Comparison of ENCODE assay signal across 24 cellular contexts in the genomic region with DNA sequence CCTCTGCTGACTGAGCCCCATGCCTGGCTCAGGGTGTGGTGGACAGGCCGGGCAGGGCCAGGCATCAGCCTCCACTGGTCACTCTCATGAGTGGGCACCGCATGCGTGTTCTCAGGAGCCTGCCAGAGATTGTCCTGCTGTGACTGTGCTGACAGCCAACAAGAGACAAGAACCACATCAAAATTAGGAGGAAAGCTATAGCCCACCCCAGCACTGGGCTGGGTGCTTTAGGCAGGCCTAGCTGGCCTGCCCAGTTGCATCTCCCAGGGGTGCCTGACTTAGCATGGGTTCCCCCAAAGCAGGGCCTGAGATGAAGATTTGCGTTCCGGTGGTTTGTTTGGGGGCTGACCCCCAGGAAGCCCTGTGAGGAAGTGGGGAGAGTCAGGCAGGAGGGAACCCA. TPM values are rescaled to one million over a fixed set of nuclear protein-coding genes. Genes with fewer than 3 reads are reported as not detected.
DNase-seq lines count a peak whose midpoint lies in the region; ATAC-seq, FAIRE-seq and TF ChIP-seq lines count a peak whose summit lies in the region.
"Had no signal": no experiment of that assay in that cellular context is flagged by ENCODE, and none has a peak within 500 bp of the region (broad histone marks: within the 10 kb centered on the region; RNA-seq: fewer than 3 reads in every experiment).

No MANE protein-coding gene starts in this region.

- no peak for DNase-seq in HepG2 (ENCODE audit: low spot score)
- no peak for DNase-seq in right lobe of liver
- peak; percentile 25 for DNase-seq in MV-4-11 (lab: John Stamatoyannopoulos, UW)
- DNase-seq in esophagus muscularis mucosa (ENCODE audit: extremely low spot score): peak; percentile 91
- no peak for DNase-seq in stimulated activated naive B cell treated with anti-CD40 and anti-IgM and Interleukin-4, amounts not matched to agents 10 μg/mL and 1 μg/mL and 100 μg/mL, for 72 hours
- no peak for DNase-seq in tibial artery
- DNase-seq in BE2C: no peak
- DNase-seq in HCEC 1CT: no peak
- DNase-seq: AML-193; C1 segment of cervical spinal cord; CD4-positive, CD25-positive, alpha-beta regulatory T cell; CD8-positive, alpha-beta memory T cell; COR-L47; DMS79 treated with DMSO at 0.1 percent for 48 hours; GF-D8; GOT3; Kasumi-1; KBM-7 had no signal

- no peaks in the 10 kb centered on the region for H3K9me3 ChIP-seq in HepG2 (ENCODE audit: low read length)
- no peaks in the 10 kb centered on the region for H3K9me3 ChIP-seq in right lobe of liver
- no peaks in the 10 kb centered on the region for H3K9me3 ChIP-seq in esophagus muscularis mucosa
- no peaks in the 10 kb centered on the region for H3K9me3 ChIP-seq in tibial artery
- no peaks in the 10 kb centered on the region for H3K9me3 ChIP-seq in BE2C
- H3K9me3 ChIP-seq: A549, HAP-1 had no signal

- CTCF ChIA-PET in HepG2 (lab: Yijun Ruan, JAX; ENCODE audit: low intra/inter-chr PET ratio, low total read pairs): no interaction called here

- H3K27me3 ChIP-seq in HepG2 (ENCODE audit: control insufficient read depth in 1 of 2, insufficient read depth in 2 of 2, low read length in 2 of 2) (no peaks in the 10 kb centered on the region), right lobe of liver (no peaks in the 10 kb centered on the region), esophagus muscularis mucosa (peaks cover 0 to 30% (median 0%) of the 10 kb centered on the region in 4 donors), tibial artery (peaks cover 0 to 6% of the 10 kb centered on the region in 2 donors), BE2C (no peaks in the 10 kb centered on the region)

- H3K79me2 ChIP-seq in HepG2 (ENCODE audit: insufficient read depth, low read length): no peaks in the 10 kb centered on the region

- H3K4me3 ChIP-seq in HepG2 (replicated peaks in 1 of 3; ENCODE audit: insufficient read depth in 1 of 3, low read depth in 2 of 3, low read length in 3 of 3): no peak overlapping the region
- H3K4me3 ChIP-seq in right lobe of liver: no peak overlapping the region
- H3K4me3 ChIP-seq in esophagus muscularis mucosa: no peak overlapping the region
- no peak overlapping the region for H3K4me3 ChIP-seq in tibial artery
- no peak overlapping the region for H3K4me3 ChIP-seq in BE2C (ENCODE audit: low read depth, low read length)
- H3K4me3 ChIP-seq: A549, GM12878, HAP-1 had no signal

- 100% methylated on average over 5 of the region's 5 CpGs for WGBS in HepG2 (ENCODE audit: low lambda C conversion rate)
- WGBS in right lobe of liver (ENCODE audit: insufficient coverage, low coverage, low lambda C conversion rate, missing lambda C conversion rate): 94% methylated on average over 3 of the region's 5 CpGs
- 100% methylated on average over 3 of the region's 5 CpGs for WGBS in esophagus muscularis mucosa

- ATAC-seq in HepG2: no peak
- no peak for ATAC-seq in right lobe of liver
- ATAC-seq in stimulated activated naive B cell treated with anti-CD40 and anti-IgM and Interleukin-4, amounts not matched to agents 10 μg/mL and 1 μg/mL and 100 μg/mL, for 72 hours (replicated peaks): no peak
- ATAC-seq: A549, GM12878 had no signal

- no TSS peak for BruUV-seq in HepG2 (replicated peaks; lab: Mats Ljungman, UMichigan)

- H3K36me3 ChIP-seq in HepG2 (replicated peaks in 1 of 2; ENCODE audit: control insufficient read depth in 1 of 2, insufficient read depth in 2 of 2, low read length in 2 of 2) (no peaks in the 10 kb centered on the region), right lobe of liver (no peaks in the 10 kb centered on the region), esophagus muscularis mucosa (no peaks in the 10 kb centered on the region), tibial artery (no peaks in the 10 kb centered on the region), BE2C (no peaks in the 10 kb centered on the region)
- H3K36me3 ChIP-seq: HAP-1 had no signal

- TF ChIP-seq POLR2A in HepG2 (IDR thresholded peaks at IDR 0.05; ENCODE audit: insufficient read depth in 1 of 2, low read depth in 2 of 2, low read length in 2 of 2) (no peak), right lobe of liver (IDR thresholded peaks at IDR 0.05) (no peak), esophagus muscularis mucosa (IDR thresholded peaks at IDR 0.05; ENCODE audit: low read depth) (no peak)

- H3K9ac ChIP-seq in HepG2 (ENCODE audit: insufficient read depth, low read depth, low read length): peak overlapping the region; percentile 41; the same call in 1 of the 2 replicates

- H3K27me3 Mint-ChIP-seq in stimulated activated naive B cell treated with anti-CD40 and anti-IgM and Interleukin-4, amounts not matched to agents 10 μg/mL and 1 μg/mL and 100 μg/mL, for 72 hours: peaks cover 14 to 21% of the 10 kb centered on the region in 2 donors

- TF ChIP-seq EP300 in HepG2 (IDR thresholded peaks at IDR 0.05; ENCODE audit: low read depth in 2 of 2, low read length in 2 of 2): no peak
- TF ChIP-seq EP300 in HepG2 (CRISPR knock-in tag; IDR thresholded peaks at IDR 0.05; ENCODE audit: borderline replicate concordance): no peak
- no peak for TF ChIP-seq EP300 in esophagus muscularis mucosa (IDR thresholded peaks at IDR 0.05)

- in situ Hi-C loops in HepG2 (cut with HindIII; ENCODE audit: extremely low pct_ligation_motif_present, low pct_unique_long_range_greater_than_20kb): loop anchor here (5.0 to 10.0 kb wide), 2 partner anchors 75 to 453 kb away; partner anchors contain the start of gene KIZ

- POLR2A ChIA-PET in HepG2 (lab: Yijun Ruan, JAX): interaction anchor here (1.0 kb wide), 1 partner anchor 74 kb away, joined by 3 read pairs; the partner anchor contains the start of gene KIZ

- no peak for TF ChIP-seq RAD21 in HepG2 (CRISPR knock-in tag; IDR thresholded peaks at IDR 0.05)

- no peaks in the 10 kb centered on the region for H4K20me1 ChIP-seq in HepG2 (ENCODE audit: insufficient read depth, low read length)

- no peaks in the 10 kb centered on the region for H3K4me1 Mint-ChIP-seq in stimulated activated naive B cell treated with anti-CD40 and anti-IgM and Interleukin-4, amounts not matched to agents 10 μg/mL and 1 μg/mL and 100 μg/mL, for 72 hours
- H3K4me1 Mint-ChIP-seq: CD8-positive, alpha-beta memory T cell had no signal

- TF ChIP-seq CTCF in HepG2 (CRISPR knock-in tag; IDR thresholded peaks at IDR 0.05) (no peak), right lobe of liver (IDR thresholded peaks at IDR 0.05) (no peak), esophagus muscularis mucosa (IDR thresholded peaks at IDR 0.05) (no peak), tibial artery (IDR thresholded peaks at IDR 0.05) (no peak), BE2C (IDR thresholded peaks at IDR 0.05; ENCODE audit: low read depth, low read length) (no peak)

- H2AFZ ChIP-seq in HepG2 (ENCODE audit: low read length): no peak overlapping the region

- peaks cover 52% of the 10 kb centered on the region for H3K4me1 ChIP-seq in HepG2 (ENCODE audit: insufficient read depth, low read length)
- no peaks in the 10 kb centered on the region for H3K4me1 ChIP-seq in right lobe of liver
- no peaks in the 10 kb centered on the region for H3K4me1 ChIP-seq in esophagus muscularis mucosa
- H3K4me1 ChIP-seq in tibial artery: no peaks in the 10 kb centered on the region
- H3K4me1 ChIP-seq in BE2C: peaks cover 3% of the 10 kb centered on the region
- H3K4me1 ChIP-seq: A549 had no signal

- H3K27ac ChIP-seq in HepG2 (ENCODE audit: extremely low read length, insufficient read depth, low read length) (peak overlapping the region; percentile 61), right lobe of liver (no peak overlapping the region), esophagus muscularis mucosa (replicated peaks in 1 of 4) (no peak overlapping the region), tibial artery (no peak overlapping the region)
- H3K27ac ChIP-seq: 22Rv1, A549 had no signal

- peak overlapping the region; percentile 85; the same call in 1 of the 2 replicates for H3K4me2 ChIP-seq in HepG2 (ENCODE audit: low read depth, low read length)
- H3K4me2 ChIP-seq: A549 had no signal

- FAIRE-seq in HepG2 (lab: Jason Lieb, UNC): no peak
- FAIRE-seq: A549, GM12878, HTR-8/SVneo had no signal

- intact Hi-C loops in HepG2 (cut with micrococcal nuclease; ENCODE audit: unreplicated experiment): loop anchor here (2.0 kb wide), 2 partner anchors 83 to 187 kb away; no protein-coding TSS in a partner anchor
- intact Hi-C loops in right lobe of liver (cut with DNase I): no loop called here
- intact Hi-C loops in esophagus muscularis mucosa (cut with DNase I): no loop called here
- intact Hi-C loops in tibial artery (cut with DNase I; ENCODE audit: low total_unique reads): no loop called here

- peak overlapping the region; percentile 16 for H3K27ac Mint-ChIP-seq in stimulated activated naive B cell treated with anti-CD40 and anti-IgM and Interleukin-4, amounts not matched to agents 10 μg/mL and 1 μg/mL and 100 μg/mL, for 72 hours
- H3K27ac Mint-ChIP-seq: CD4-positive, CD25-positive, alpha-beta regulatory T cell; CD8-positive, alpha-beta memory T cell; IgD-negative memory B cell had no signal

- H3K4me3 Mint-ChIP-seq in stimulated activated naive B cell treated with anti-CD40 and anti-IgM and Interleukin-4, amounts not matched to agents 10 μg/mL and 1 μg/mL and 100 μg/mL, for 72 hours: no peak overlapping the region
- H3K4me3 Mint-ChIP-seq: CD4-positive, CD25-positive, alpha-beta regulatory T cell; CD8-positive, alpha-beta memory T cell; IgD-negative memory B cell had no signal

- peaks cover 0 to 1% of the 10 kb centered on the region in 2 donors for H3K9me3 Mint-ChIP-seq in stimulated activated naive B cell treated with anti-CD40 and anti-IgM and Interleukin-4, amounts not matched to agents 10 μg/mL and 1 μg/mL and 100 μg/mL, for 72 hours
- H3K9me3 Mint-ChIP-seq: CD4-positive, CD25-positive, alpha-beta regulatory T cell; CD8-positive, alpha-beta memory T cell; IgD-negative memory B cell had no signal

- H3K36me3 Mint-ChIP-seq in stimulated activated naive B cell treated with anti-CD40 and anti-IgM and Interleukin-4, amounts not matched to agents 10 μg/mL and 1 μg/mL and 100 μg/mL, for 72 hours: no peaks in the 10 kb centered on the region
- H3K36me3 Mint-ChIP-seq: CD4-positive, CD25-positive, alpha-beta regulatory T cell; CD8-positive, alpha-beta memory T cell; IgD-negative memory B cell had no signal

RNA-seq across cellular contexts. Expression of gene LINC00237, which starts 53.9 kb away (rescaled TPM):
- total RNA-seq in HepG2 (2016; rRNA removed; fragmentation: Illumina TruSeq; extraction: Trizol) (not detected in 2 replicates), right lobe of liver (not detected), esophagus muscularis mucosa (not detected)
- not detected in 2 replicates for total RNA-seq in HepG2 (2016; cell fraction: cytosol; rRNA removed; fragmentation: Illumina TruSeq; extraction: Trizol; ENCODE audit: low read depth)
- total RNA-seq in HepG2 (2016; cell fraction: insoluble cytoplasmic fraction; rRNA removed; fragmentation: Illumina TruSeq; extraction: Trizol): not detected in 2 replicates
- total RNA-seq in HepG2 (2016; cell fraction: membrane; rRNA removed; fragmentation: Illumina TruSeq; extraction: Trizol): not detected in 2 replicates
- not detected in 2 replicates for total RNA-seq in HepG2 (2016; cell fraction: nucleus; rRNA removed; fragmentation: Illumina TruSeq; extraction: Trizol)
- not detected in 2 replicates for polyA plus RNA-seq in HepG2 (2011; rRNA removed)
- not detected in 2 replicates for polyA plus RNA-seq in HepG2 (2011; cell fraction: cytosol; rRNA removed)
- polyA plus RNA-seq in HepG2 (2011; cell fraction: nucleus; rRNA removed): not detected in 2 replicates
- polyA plus RNA-seq in HepG2 (2012): not detected in 2 replicates
- not detected in 2 replicates for polyA plus RNA-seq in HepG2 (2016; cell fraction: cytosol; fragmentation: Illumina TruSeq; extraction: Trizol; ENCODE audit: low read depth)
- not detected in 2 replicates for polyA plus RNA-seq in HepG2 (2016; cell fraction: insoluble cytoplasmic fraction; fragmentation: Illumina TruSeq; extraction: Trizol; ENCODE audit: low read depth)
- not detected in 2 replicates for polyA plus RNA-seq in HepG2 (2016; cell fraction: membrane; fragmentation: Illumina TruSeq; extraction: Trizol; ENCODE audit: low read depth)
- not detected in 2 replicates for polyA plus RNA-seq in HepG2 (2016; cell fraction: nucleus; fragmentation: Illumina TruSeq; extraction: Trizol; ENCODE audit: insufficient read depth, low read depth)
- not detected in 2 replicates for polyA minus RNA-seq in HepG2 (2011; rRNA and poly(A)+ RNA removed; ENCODE audit: low replicate concordance)
- not detected in 2 replicates for polyA minus RNA-seq in HepG2 (2011; cell fraction: cytosol; rRNA and poly(A)+ RNA removed)
- polyA minus RNA-seq in HepG2 (2011; cell fraction: nucleus; rRNA and poly(A)+ RNA removed): not detected in 2 replicates
- 3.3 TPM for polyA plus RNA-seq in BE2C (2012; ENCODE audit: insufficient read depth, insufficient read length, low read depth)
- total RNA-seq: CD4-positive, CD25-positive, alpha-beta regulatory T cell; CD8-positive, alpha-beta memory T cell; GM12878 had no signal
- polyA plus RNA-seq: A549; CD8-positive, alpha-beta memory T cell; GM12878; IgD-negative memory B cell had no signal

Comparison
In these comparisons a context has a peak if more than half of its experiments do, and no peak if none do; other contexts are left out.
1. DNase-seq: peak in MV-4-11 (single experiment) and esophagus muscularis mucosa (single experiment); none in HepG2 (single experiment), right lobe of liver (0 of 3), stimulated activated naive B cell treated with anti-CD40 and anti-IgM and Interleukin-4, amounts not matched to agents 10 μg/mL and 1 μg/mL and 100 μg/mL, for 72 hours (single experiment), tibial artery (0 of 2), BE2C (single experiment) and HCEC 1CT (single experiment).